In the genomic region with DNA sequence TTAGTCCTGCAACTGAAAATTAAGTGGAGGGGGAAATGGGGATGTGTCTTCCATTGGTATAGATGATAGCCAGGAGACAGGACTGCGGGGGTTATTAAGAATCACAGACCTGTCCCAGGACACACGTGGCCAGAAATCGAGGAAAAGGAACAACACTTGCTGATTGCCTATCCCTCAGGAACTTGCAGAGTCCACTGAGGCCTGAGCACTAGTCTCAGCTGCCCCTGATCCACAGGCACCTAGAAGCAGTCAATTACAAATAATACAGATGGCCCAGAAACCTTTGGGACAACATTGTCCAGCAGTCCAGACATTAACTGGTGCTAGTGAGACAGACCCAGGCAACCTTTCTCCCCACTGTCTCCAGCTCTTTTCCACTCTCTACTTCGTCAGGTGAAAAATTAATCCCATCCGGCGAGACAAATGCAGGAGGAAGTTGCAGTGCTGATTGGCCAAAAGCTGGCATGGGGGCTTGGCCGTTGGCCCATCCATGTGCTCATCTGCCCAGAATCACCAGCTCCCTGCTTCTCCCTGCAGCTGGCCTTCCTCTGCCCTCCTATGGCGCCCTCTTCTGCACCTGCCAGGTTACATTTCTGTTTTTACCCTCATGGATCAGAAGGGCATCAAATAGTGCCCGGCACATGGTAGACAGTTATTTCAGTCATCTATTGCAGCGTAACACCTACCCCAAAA, we compare ENCODE assay signal across 9 cellular contexts. TPM values are rescaled to one million over a fixed set of nuclear protein-coding genes. Genes with fewer than 3 reads are reported as not detected.
DNase-seq lines count a peak whose midpoint lies in the region; ATAC-seq and TF ChIP-seq lines count a peak whose summit lies in the region.
"Had no signal": no experiment of that assay in that cellular context is flagged by ENCODE, and none has a peak within 500 bp of the region (broad histone marks: within the 10 kb centered on the region; RNA-seq: fewer than 3 reads in every experiment).

No MANE protein-coding gene starts in this region.

- H3K27ac Mint-ChIP-seq in CD14-positive monocyte: peak overlapping the region in 2 of 7 donors; percentile 37 to 73

- intact Hi-C loops in CD14-positive monocyte (cut with micrococcal nuclease): loop anchor here in 1 of 2 donors (5.0 to 10.0 kb wide), 3 partner anchors 33 to 88 kb away; no protein-coding TSS in a partner anchor
- intact Hi-C loops in breast epithelium (cut with DNase I; ENCODE audit: low total_unique reads): loop anchor here (5.0 kb wide), 1 partner anchor 62 kb away; no protein-coding TSS in a partner anchor

- peaks cover 0 to 10% of the 10 kb centered on the region in 2 donors for H3K4me1 ChIP-seq in breast epithelium

- H3K36me3 Mint-ChIP-seq in CD14-positive monocyte: peaks cover 0 to 6% of the 10 kb centered on the region in 2 donors

- TF ChIP-seq CTCF in CD14-positive monocyte (IDR thresholded peaks at IDR 0.05): peak; percentile 60
- peak; percentile 19 for TF ChIP-seq CTCF in HFF-Myc (IDR thresholded peaks at IDR 0.05; ENCODE audit: low read depth, low read length, missing control alignments)
- peak; percentile 28 to 78 (median 52) for TF ChIP-seq CTCF in breast epithelium (IDR thresholded peaks at IDR 0.05)

- H3K27ac ChIP-seq in breast epithelium: peak overlapping the region; percentile 64 to 71
- H3K27ac ChIP-seq: cardiac muscle cell had no signal

- H3K4me1 Mint-ChIP-seq in CD14-positive monocyte: peaks cover 32% of the 10 kb centered on the region

- H3K27me3 Mint-ChIP-seq in CD14-positive monocyte (ENCODE audit: low read depth in 3 of 3): peaks cover 0 to 2% (median 0%) of the 10 kb centered on the region in 3 donors

- no peaks in the 10 kb centered on the region for H3K27me3 ChIP-seq in breast epithelium
- H3K27me3 ChIP-seq: cardiac muscle cell had no signal

- peaks cover 0 to 8% (median 0%) of the 10 kb centered on the region in 7 donors for H3K9me3 Mint-ChIP-seq in CD14-positive monocyte

- no peaks in the 10 kb centered on the region for H3K9me3 ChIP-seq in breast epithelium

- no peak overlapping the region for H3K4me3 ChIP-seq in HFF-Myc (replicated peaks; ENCODE audit: low read depth, low read length)
- H3K4me3 ChIP-seq in breast epithelium: no peak overlapping the region
- H3K4me3 ChIP-seq: cardiac muscle cell had no signal

- no peaks in the 10 kb centered on the region for H3K36me3 ChIP-seq in breast epithelium
- H3K36me3 ChIP-seq: cardiac muscle cell had no signal

- ATAC-seq in GM19397 (IDR thresholded peaks at IDR 0.05; ENCODE audit: unreplicated experiment) (no peak), GM18517 (IDR thresholded peaks at IDR 0.05; ENCODE audit: unreplicated experiment) (no peak)

- TF ChIP-seq POLR2A in breast epithelium (IDR thresholded peaks at IDR 0.05): no peak

- peak; percentile 61 for DNase-seq in CD14-positive monocyte (ENCODE audit: low spot score)
- no peak for DNase-seq in HFF-Myc (ENCODE audit: extremely low read depth, low read depth)
- DNase-seq in RPMI8226: peak; percentile 67
- peak; percentile 75 to 86 for DNase-seq in breast epithelium (ENCODE audit: low spot score in 2 of 2)
- peak; percentile 64 for DNase-seq in mucosa of gallbladder (ENCODE audit: low spot score)
- DNase-seq in RKO (ENCODE audit: low spot score): no peak

- H3K4me3 Mint-ChIP-seq in CD14-positive monocyte: no peak overlapping the region

RNA-seq across cellular contexts. Expression of gene B4GALT1, which starts 3.5 kb away (rescaled TPM):
- polyA plus RNA-seq in CD14-positive monocyte: 10 to 100 TPM; 27.6 to 38.6 TPM
- total RNA-seq in breast epithelium (10 to 100 TPM; 60.8 to 81.8 (median 66.2) TPM), mucosa of gallbladder (66.8 TPM)

Comparison
In these comparisons a context has a peak if more than half of its experiments do, and no peak if none do; other contexts are left out.
1. DNase-seq: peak in CD14-positive monocyte (single experiment), RPMI8226 (single experiment), breast epithelium (2 of 2) and mucosa of gallbladder (single experiment); none in HFF-Myc (single experiment) and RKO (single experiment).
2. Peak in every context shown above with its lines, with median percentiles within 50 percentile points of each other: CTCF ChIP-seq.